Comparison of ENCODE assay signal across 8 cellular contexts in the genomic region with DNA sequence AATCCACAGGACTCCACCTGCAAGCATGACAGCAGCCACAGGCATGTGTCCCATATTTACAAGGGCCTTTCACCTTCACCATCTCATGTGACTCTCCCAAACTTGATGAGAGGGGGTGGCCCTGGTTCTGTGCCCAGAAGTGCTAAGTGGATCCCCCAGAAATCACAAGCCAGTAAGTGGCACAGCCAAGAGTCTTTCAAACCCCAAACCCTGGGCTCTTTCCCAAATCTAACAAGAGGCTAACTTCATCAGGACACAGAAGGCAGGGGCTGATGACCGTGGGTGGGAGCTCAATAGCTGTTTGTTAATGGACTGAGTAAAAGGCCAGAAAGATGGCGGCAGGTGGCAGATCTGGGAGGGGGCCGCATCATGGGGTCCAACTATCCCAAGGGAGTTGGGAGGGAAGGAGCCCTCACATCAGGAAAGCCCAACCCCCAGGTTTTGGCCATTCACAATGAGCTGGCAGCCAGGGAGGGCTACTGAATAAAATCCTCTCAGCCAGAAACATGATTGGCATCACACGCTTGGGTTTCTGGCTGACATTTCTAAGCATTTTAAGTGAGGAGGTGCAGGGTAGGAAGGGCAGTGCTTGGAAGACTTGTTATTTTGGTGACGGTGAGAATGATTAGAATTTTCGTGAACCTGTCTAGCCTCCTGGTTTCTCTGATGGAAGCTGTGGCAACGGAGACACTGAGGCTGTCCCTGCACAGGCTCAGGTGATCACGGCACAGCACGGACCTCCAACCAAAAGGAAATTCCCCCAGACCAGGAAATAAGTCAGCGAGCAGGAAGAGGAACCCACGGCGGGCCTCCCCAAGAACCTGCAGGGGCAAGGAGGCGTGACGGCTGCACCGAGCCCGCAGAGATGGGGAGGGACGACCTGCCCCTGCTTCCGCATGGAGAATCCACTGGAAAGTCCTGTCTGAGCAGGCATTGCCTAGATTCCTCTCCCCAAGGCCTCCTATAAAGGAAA.
DNase-seq lines count a peak whose midpoint lies in the region; ATAC-seq and TF ChIP-seq lines count a peak whose summit lies in the region.

No MANE protein-coding gene starts in this region.

- WGBS in gastroesophageal sphincter (ENCODE audit: low coverage in 1 of 2), 2 donors = 77 to 91% methylated on average over 4 to 10 of the region's 18 CpGs

- H3K27me3 ChIP-seq in Karpas-422 (ENCODE audit: low read length) (no peaks in the 10 kb centered on the region), gastroesophageal sphincter (no peaks in the 10 kb centered on the region), upper lobe of right lung (no peaks in the 10 kb centered on the region)

- peaks cover 99% of the 10 kb centered on the region for H3K4me1 Mint-ChIP-seq in activated naive CD4-positive, alpha-beta T cell treated with anti-CD3 and anti-CD28 coated beads for 36 hours (ENCODE audit: low read depth)

- CTCF ChIA-PET in activated naive CD4-positive, alpha-beta T cell treated with anti-CD3 and anti-CD28 coated beads for 36 hours (lab: Charles Lee) = interaction anchor here (0.6 kb wide), 1 partner anchor 504 kb away, joined by 6 read pairs; no protein-coding TSS in a partner anchor

- peak overlapping the region; percentile 84 for H3K27ac Mint-ChIP-seq in activated naive CD4-positive, alpha-beta T cell treated with anti-CD3 and anti-CD28 coated beads for 36 hours

- ATAC-seq in gastroesophageal sphincter (no peak), upper lobe of right lung (peak; percentile 21)

- TF ChIP-seq CTCF in gastroesophageal sphincter (IDR thresholded peaks at IDR 0.05) (no peak), upper lobe of right lung (IDR thresholded peaks at IDR 0.05) (no peak), GM20000 (IDR thresholded peaks at IDR 0.05; ENCODE audit: extremely low read depth, missing control alignments) (no peak)

- H3K27ac ChIP-seq in Karpas-422 (ENCODE audit: low read length) = peak overlapping the region; percentile 98
- peak overlapping the region; percentile 12 to 88 (median 82) for H3K27ac ChIP-seq in gastroesophageal sphincter
- no peak overlapping the region for H3K27ac ChIP-seq in upper lobe of right lung

- H3K4me1 ChIP-seq in Karpas-422 (ENCODE audit: low read length) = peaks cover 100% of the 10 kb centered on the region
- peaks cover 0 to 99% (median 53%) of the 10 kb centered on the region in 3 donors for H3K4me1 ChIP-seq in gastroesophageal sphincter
- peaks cover 51% of the 10 kb centered on the region for H3K4me1 ChIP-seq in upper lobe of right lung

- peaks cover 79% of the 10 kb centered on the region for H3K79me2 ChIP-seq in Karpas-422 (ENCODE audit: low read length)

- H3K4me3 Mint-ChIP-seq in activated naive CD4-positive, alpha-beta T cell treated with anti-CD3 and anti-CD28 coated beads for 36 hours = peak overlapping the region; percentile 48

- DNase-seq in activated naive CD4-positive, alpha-beta T cell treated with anti-CD3 and anti-CD28 coated beads for 36 hours = peak; percentile 68
- no peak for DNase-seq in activated naive CD4-positive, alpha-beta T cell treated with Interleukin-2 at 50 U/mL for 16 hours
- peak; percentile 74 for DNase-seq in Karpas-422
- DNase-seq in upper lobe of right lung = no peak
- DNase-seq in GM20000 (ENCODE audit: low spot score) = no peak
- no peak for DNase-seq in SHP77 treated with DMSO at 0.1 percent for 48 hours (lab: John Stamatoyannopoulos, UW)
- no peak for DNase-seq in HCEC 1CT

- peaks cover 39% of the 10 kb centered on the region for H3K36me3 ChIP-seq in Karpas-422 (ENCODE audit: insufficient read depth, low read length)
- peaks cover 0 to 5% of the 10 kb centered on the region in 2 donors for H3K36me3 ChIP-seq in gastroesophageal sphincter
- H3K36me3 ChIP-seq in upper lobe of right lung = peaks cover 21% of the 10 kb centered on the region

- peaks cover 11% of the 10 kb centered on the region for H3K9me3 Mint-ChIP-seq in activated naive CD4-positive, alpha-beta T cell treated with anti-CD3 and anti-CD28 coated beads for 36 hours

- H3K4me3 ChIP-seq in Karpas-422 (ENCODE audit: low read length) (peak overlapping the region; percentile 51), gastroesophageal sphincter (no peak overlapping the region), upper lobe of right lung (no peak overlapping the region)

- intact Hi-C loops in activated naive CD4-positive, alpha-beta T cell treated with anti-CD3 and anti-CD28 coated beads for 36 hours (cut with micrococcal nuclease) = loop anchor here (10.0 kb wide), 1 partner anchor 1060 kb away; no protein-coding TSS in a partner anchor
- intact Hi-C loops in upper lobe of right lung (cut with DNase I) = no loop called here

- no peak for TF ChIP-seq POLR2A in gastroesophageal sphincter (IDR thresholded peaks at IDR 0.05)

- no peaks in the 10 kb centered on the region for H3K27me3 Mint-ChIP-seq in activated naive CD4-positive, alpha-beta T cell treated with anti-CD3 and anti-CD28 coated beads for 36 hours (ENCODE audit: low read depth)

- TF ChIP-seq EP300 in gastroesophageal sphincter (IDR thresholded peaks at IDR 0.05) = no peak

- H2AFZ ChIP-seq in Karpas-422 (ENCODE audit: low read length) = no peak overlapping the region

- no peaks in the 10 kb centered on the region for H3K9me2 ChIP-seq in Karpas-422 (replicated peaks; ENCODE audit: insufficient read depth, low read length)

- H3K36me3 Mint-ChIP-seq in activated naive CD4-positive, alpha-beta T cell treated with anti-CD3 and anti-CD28 coated beads for 36 hours (ENCODE audit: low read depth) = peaks cover 75% of the 10 kb centered on the region

- H4K20me1 ChIP-seq in Karpas-422 (ENCODE audit: insufficient read depth, low read depth, low read length) = no peaks in the 10 kb centered on the region

- peak overlapping the region; percentile 80 for H3K4me2 ChIP-seq in Karpas-422 (ENCODE audit: low read depth, low read length, poor library complexity, severe bottlenecking)

- H3K9me3 ChIP-seq in Karpas-422 (ENCODE audit: low read length) = no peaks in the 10 kb centered on the region
- H3K9me3 ChIP-seq in gastroesophageal sphincter = no peaks in the 10 kb centered on the region
- no peaks in the 10 kb centered on the region for H3K9me3 ChIP-seq in upper lobe of right lung

- H3K9ac ChIP-seq in Karpas-422 (ENCODE audit: low read length) = peak overlapping the region; percentile 56

Comparison
In these comparisons a context has a peak if more than half of its experiments do, and no peak if none do; other contexts are left out.
1. DNase-seq: peak in activated naive CD4-positive, alpha-beta T cell treated with anti-CD3 and anti-CD28 coated beads for 36 hours (single experiment) and Karpas-422 (single experiment); none in activated naive CD4-positive, alpha-beta T cell treated with Interleukin-2 at 50 U/mL for 16 hours (single experiment), upper lobe of right lung (single experiment), GM20000 (single experiment), SHP77 treated with DMSO at 0.1 percent for 48 hours (single experiment) and HCEC 1CT (single experiment).